Comparison of ENCODE assay signal across 8 cellular contexts in the genomic region with DNA sequence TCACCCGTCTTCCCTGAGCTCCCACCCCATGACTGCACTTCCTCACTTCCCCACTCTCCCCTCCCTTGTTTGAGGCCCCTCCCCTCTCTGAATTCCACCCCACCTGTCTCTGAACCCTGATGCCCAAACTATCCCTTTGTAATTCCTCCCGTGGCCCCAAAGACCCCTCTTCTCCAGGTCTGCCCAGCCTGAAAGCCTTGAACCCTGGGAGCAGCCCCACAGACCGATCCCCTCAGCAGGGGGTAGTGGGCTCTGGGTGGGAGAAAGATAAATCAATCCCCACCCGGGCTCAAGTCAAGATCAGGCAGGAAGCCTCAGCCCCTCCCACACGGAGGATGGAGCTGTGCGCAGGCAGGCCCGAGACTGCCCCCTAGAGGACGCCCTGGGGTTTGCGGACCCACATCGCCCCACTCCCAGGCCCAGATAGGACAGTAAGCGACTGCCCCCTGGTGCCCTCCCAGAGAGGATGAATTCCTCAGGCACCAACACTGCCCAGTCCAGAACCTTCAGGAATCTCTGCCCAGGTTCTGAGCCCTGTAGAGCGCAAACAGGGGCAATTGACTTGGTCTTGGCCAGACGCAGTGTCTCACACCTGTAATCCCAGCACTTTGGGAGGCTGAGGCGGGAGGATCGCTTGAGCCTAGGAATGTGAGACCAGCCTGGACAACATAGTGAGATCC. TPM values are rescaled to one million over a fixed set of nuclear protein-coding genes. Genes with fewer than 3 reads are reported as not detected.
A peak's percentile ranks its signal among the peaks of the same experiment; 100 is the strongest.
DNase-seq lines count a peak whose midpoint lies in the region; ATAC-seq and TF ChIP-seq lines count a peak whose summit lies in the region.

No MANE protein-coding gene starts in this region.

- H3K4me1 Mint-ChIP-seq in activated naive CD4-positive, alpha-beta T cell treated with anti-CD3 and anti-CD28 coated beads, Interleukin-2, amount 10 ng/mL, durations not matched to agents 7 days and 5 days: peaks cover 28% of the 10 kb centered on the region

- ATAC-seq in HG02571 (IDR thresholded peaks at IDR 0.05; ENCODE audit: unreplicated experiment) (peak; percentile 34), SK-N-SH treated with all-trans-retinoic acid at 6 μM for 48 hours (peak; percentile 65), upper lobe of left lung (ENCODE audit: low FRiP score in 2 of 2) (peak; percentile 88 to 95)

- peak; percentile 90 for DNase-seq in G401 (ENCODE audit: low spot score)
- DNase-seq in NCI-H1105 treated with DMSO at 0.1 percent for 48 hours (lab: John Stamatoyannopoulos, UW): peak; percentile 82
- DNase-seq in activated naive CD4-positive, alpha-beta T cell treated with anti-CD3 and anti-CD28 coated beads, Interleukin-2, amount 10 ng/mL, durations not matched to agents 7 days and 5 days: peak; percentile 97
- peak; percentile 92 to 100 (median 97) for DNase-seq in head of caudate nucleus
- DNase-seq in posterior cingulate gyrus: peak; percentile 89 to 99 (median 97)
- peak; percentile 95 to 98 for DNase-seq in upper lobe of left lung

- H3K4me3 ChIP-seq in upper lobe of left lung: no peak overlapping the region

- peaks cover 15% of the 10 kb centered on the region for H3K27me3 Mint-ChIP-seq in activated naive CD4-positive, alpha-beta T cell treated with anti-CD3 and anti-CD28 coated beads, Interleukin-2, amount 10 ng/mL, durations not matched to agents 7 days and 5 days

- H3K27ac ChIP-seq in upper lobe of left lung: peak overlapping the region in 1 of 4 donors; percentile 35

- H3K4me1 ChIP-seq in upper lobe of left lung: peaks cover 4 to 15% (median 13%) of the 10 kb centered on the region in 4 donors

- no peaks in the 10 kb centered on the region for H3K36me3 ChIP-seq in upper lobe of left lung

- peaks cover 6% of the 10 kb centered on the region for H3K36me3 Mint-ChIP-seq in activated naive CD4-positive, alpha-beta T cell treated with anti-CD3 and anti-CD28 coated beads, Interleukin-2, amount 10 ng/mL, durations not matched to agents 7 days and 5 days

- H3K9me3 Mint-ChIP-seq in activated naive CD4-positive, alpha-beta T cell treated with anti-CD3 and anti-CD28 coated beads, Interleukin-2, amount 10 ng/mL, durations not matched to agents 7 days and 5 days: no peaks in the 10 kb centered on the region

- WGBS in upper lobe of left lung, 2 donors: 6 to 12% methylated on average over 5 to 13 of the region's 15 CpGs

- TF ChIP-seq CTCF in upper lobe of left lung (IDR thresholded peaks at IDR 0.05): peak; percentile 99 to 100 (median 100)

- no peak overlapping the region for H3K27ac Mint-ChIP-seq in activated naive CD4-positive, alpha-beta T cell treated with anti-CD3 and anti-CD28 coated beads, Interleukin-2, amount 10 ng/mL, durations not matched to agents 7 days and 5 days

- H3K4me3 Mint-ChIP-seq in activated naive CD4-positive, alpha-beta T cell treated with anti-CD3 and anti-CD28 coated beads, Interleukin-2, amount 10 ng/mL, durations not matched to agents 7 days and 5 days: no peak overlapping the region

- no peaks in the 10 kb centered on the region for H3K27me3 ChIP-seq in upper lobe of left lung

- in situ Hi-C loops in G401 (cut with HindIII; ENCODE audit: low sequenced_read_pairs): no loop called here

- no peaks in the 10 kb centered on the region for H3K9me3 ChIP-seq in upper lobe of left lung

- intact Hi-C loops in head of caudate nucleus (cut with DNase I) (loop anchor here (1.0 to 5.0 kb wide), 2 partner anchors 23 to 137 kb away; no protein-coding TSS in a partner anchor), posterior cingulate gyrus (cut with DNase I) (loop anchor here (1.0 kb wide), 2 partner anchors 23 to 136 kb away; no protein-coding TSS in a partner anchor)

- CTCF ChIA-PET in activated naive CD4-positive, alpha-beta T cell treated with anti-CD3 and anti-CD28 coated beads, Interleukin-2, amount 10 ng/mL, durations not matched to agents 7 days and 5 days (lab: Charles Lee): interaction anchor here (0.5 to 5.6 kb wide), 33 partner anchors 11 to 451 kb away, joined by 3 to 73 read pairs (median 4); partner anchors contain the start of genes HSPB1 and YWHAG

- TF ChIP-seq EP300 in upper lobe of left lung (IDR thresholded peaks at IDR 0.05): no peak

- peak in 1 of 4 donors; percentile 71 for TF ChIP-seq POLR2A in upper lobe of left lung (IDR thresholded peaks at IDR 0.05)

TF ChIP-seq in SK-N-SH treated with all-trans-retinoic acid at 6 μM for 48 hours, 23 proteins besides CTCF, POLR2A, EP300 and RAD21:
- TF ChIP-seq, protein P1, sequence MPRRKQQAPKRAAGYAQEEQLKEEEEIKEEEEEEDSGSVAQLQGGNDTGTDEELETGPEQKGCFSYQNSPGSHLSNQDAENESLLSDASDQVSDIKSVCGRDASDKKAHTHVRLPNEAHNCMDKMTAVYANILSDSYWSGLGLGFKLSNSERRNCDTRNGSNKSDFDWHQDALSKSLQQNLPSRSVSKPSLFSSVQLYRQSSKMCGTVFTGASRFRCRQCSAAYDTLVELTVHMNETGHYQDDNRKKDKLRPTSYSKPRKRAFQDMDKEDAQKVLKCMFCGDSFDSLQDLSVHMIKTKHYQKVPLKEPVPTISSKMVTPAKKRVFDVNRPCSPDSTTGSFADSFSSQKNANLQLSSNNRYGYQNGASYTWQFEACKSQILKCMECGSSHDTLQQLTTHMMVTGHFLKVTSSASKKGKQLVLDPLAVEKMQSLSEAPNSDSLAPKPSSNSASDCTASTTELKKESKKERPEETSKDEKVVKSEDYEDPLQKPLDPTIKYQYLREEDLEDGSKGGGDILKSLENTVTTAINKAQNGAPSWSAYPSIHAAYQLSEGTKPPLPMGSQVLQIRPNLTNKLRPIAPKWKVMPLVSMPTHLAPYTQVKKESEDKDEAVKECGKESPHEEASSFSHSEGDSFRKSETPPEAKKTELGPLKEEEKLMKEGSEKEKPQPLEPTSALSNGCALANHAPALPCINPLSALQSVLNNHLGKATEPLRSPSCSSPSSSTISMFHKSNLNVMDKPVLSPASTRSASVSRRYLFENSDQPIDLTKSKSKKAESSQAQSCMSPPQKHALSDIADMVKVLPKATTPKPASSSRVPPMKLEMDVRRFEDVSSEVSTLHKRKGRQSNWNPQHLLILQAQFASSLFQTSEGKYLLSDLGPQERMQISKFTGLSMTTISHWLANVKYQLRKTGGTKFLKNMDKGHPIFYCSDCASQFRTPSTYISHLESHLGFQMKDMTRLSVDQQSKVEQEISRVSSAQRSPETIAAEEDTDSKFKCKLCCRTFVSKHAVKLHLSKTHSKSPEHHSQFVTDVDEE (CRISPR knock-in tag; IDR thresholded peaks at IDR 0.05): peak; percentile 35; the same call in 1 of the 2 replicates
- TF ChIP-seq ARNTL (CRISPR knock-in tag; IDR thresholded peaks at IDR 0.05; ENCODE audit: borderline replicate concordance, low read depth): no peak

RNA-seq across cellular contexts. Expression of gene HSPB1, which starts 11.7 kb away (rescaled TPM):
- total RNA-seq in G401 (2014; rRNA removed; shearing (Covaris generic)): 129 and 145 TPM in 2 replicates
- 100 to 1,000 TPM; 164 to 703 (median 300) TPM for total RNA-seq in upper lobe of left lung

RNA-seq across cellular contexts. Expression of gene YWHAG, which starts 44.6 kb away (rescaled TPM):
- 88.9 and 113 TPM in 2 replicates for total RNA-seq in G401 (2014; rRNA removed; shearing (Covaris generic))
- total RNA-seq in upper lobe of left lung: 100 to 1,000 TPM in 1 of 6 donors, 10 to 100 TPM in 5; 51.3 to 114 (median 73.4) TPM

Comparison
In these comparisons a context has a peak if more than half of its experiments do, and no peak if none do; other contexts are left out.
1. ATAC-seq: peak in every context shown above with its lines; median percentile 92 in upper lobe of left lung; 65 in SK-N-SH treated with all-trans-retinoic acid at 6 μM for 48 hours; 34 in HG02571.